In genomic region chr1:7381729-7382128, GRCh38 we compare ENCODE assay signal across 1 cellular context.
TF ChIP-seq lines count a peak whose summit lies in the region.

No MANE protein-coding gene starts in this region.

TF ChIP-seq in K562, 482 proteins besides CTCF, POLR2A, EP300 and RAD21:
- peak; percentile 28 for TF ChIP-seq RBM25 (IDR thresholded peaks at IDR 0.05; ENCODE audit: low read depth, low read length, severe bottlenecking)
